ENCODE assay signal across 25 cellular contexts in genomic region chr19:9348671-9349070, GRCh38.
"Had no signal": no experiment of that assay in that cellular context is flagged by ENCODE, and none has a peak within 500 bp of the region (broad histone marks: within the 10 kb centered on the region; RNA-seq: fewer than 3 reads in every experiment).

No MANE protein-coding gene starts in this region.

- FAIRE-seq: colon, endothelial cell of umbilical vein, frontal cortex, kidney had no signal

- ATAC-seq: foreskin keratinocyte, gastroesophageal sphincter, heart left ventricle, left colon, left lobe of liver, lower lobe of right lung had no signal

- H3K4me1 ChIP-seq: esophagus muscularis mucosa, foreskin keratinocyte, gastroesophageal sphincter, heart left ventricle, left ventricle myocardium inferior, lower lobe of right lung had no signal

- H3K4me3 ChIP-seq: coronary artery, dorsolateral prefrontal cortex, esophagus muscularis mucosa, gastroesophageal sphincter, heart left ventricle, hepatocyte, left ventricle myocardium inferior, lower lobe of right lung had no signal

- H3K4me2 ChIP-seq: hepatocyte had no signal

- H3K79me2 ChIP-seq: hepatocyte had no signal

- DNase-seq: dermis blood vessel endothelial cell; dorsolateral prefrontal cortex; effector CD4-positive, alpha-beta T cell; effector memory CD4-positive, alpha-beta T cell; foreskin keratinocyte; heart left ventricle; hypothalamus; immature natural killer cell; islet precursor cell; kidney; kidney glomerular epithelial cell; left colon; left ventricle myocardium inferior; lower lobe of right lung; mesendoderm; midbrain; naive B cell had no signal

- H2AFZ ChIP-seq: hepatocyte had no signal

- H3K27ac ChIP-seq: coronary artery, dorsolateral prefrontal cortex, esophagus muscularis mucosa, foreskin keratinocyte, gastroesophageal sphincter, heart left ventricle, hepatocyte, left ventricle myocardium inferior, lower lobe of right lung had no signal

- H3K27me3 ChIP-seq: dorsolateral prefrontal cortex, esophagus muscularis mucosa, foreskin keratinocyte, gastroesophageal sphincter, heart left ventricle, hepatocyte had no signal
